In genomic region chr17:38982858-38983746, GRCh38 we compare ENCODE assay signal across 8 cellular contexts. TPM values are rescaled to one million over a fixed set of nuclear protein-coding genes. Genes with fewer than 3 reads are reported as not detected.
DNase-seq lines count a peak whose midpoint lies in the region; ATAC-seq and TF ChIP-seq lines count a peak whose summit lies in the region.

No MANE protein-coding gene starts in this region.

- H3K79me2 ChIP-seq in OCI-LY3 (ENCODE audit: low read length), result no peaks in the 10 kb centered on the region

- ATAC-seq in heart right ventricle, result peak in 7 of 8 donors; percentile 52 to 79 (median 74)

- 64 to 65% methylated on average over 11 of the region's 11 CpGs for WGBS in heart right ventricle, 2 donors

- H3K27me3 ChIP-seq in OCI-LY3 (ENCODE audit: low read depth, low read length), result peaks cover 26% of the 10 kb centered on the region
- H3K27me3 ChIP-seq in adipocyte (replicated peaks; ENCODE audit: control insufficient read depth, insufficient read depth, low read length), result no peaks in the 10 kb centered on the region
- no peaks in the 10 kb centered on the region for H3K27me3 ChIP-seq in heart right ventricle

- DNase-seq in ELR (ENCODE audit: low read depth) (peak; percentile 78), LHCN-M2 (ENCODE audit: low read depth) (peak; percentile 65), adipocyte (ENCODE audit: low read depth) (peak; percentile 87), heart right ventricle (peak in 1 of 2 donors; percentile 70), retinal pigment epithelial cell (ENCODE audit: low read depth) (peak; percentile 24), ecto neural progenitor cell (ENCODE audit: low spot score) (no peak), cortex of kidney (lab: John Stamatoyannopoulos, UW) (no peak)

- no peaks in the 10 kb centered on the region for H3K36me3 ChIP-seq in OCI-LY3 (replicated peaks; ENCODE audit: low read depth, low read length)
- no peaks in the 10 kb centered on the region for H3K36me3 ChIP-seq in adipocyte (ENCODE audit: control insufficient read depth, insufficient read depth, low read length, severe bottlenecking)
- H3K36me3 ChIP-seq in heart right ventricle, result no peaks in the 10 kb centered on the region

- no peaks in the 10 kb centered on the region for H4K20me1 ChIP-seq in OCI-LY3 (ENCODE audit: insufficient read depth, low read length)

- TF ChIP-seq CTCF in OCI-LY3 (IDR thresholded peaks at IDR 0.05; ENCODE audit: low read depth, low read length) (peak; percentile 94), heart right ventricle (IDR thresholded peaks at IDR 0.05) (peak; percentile 66 to 92 (median 84)), retinal pigment epithelial cell (conservative IDR thresholded peaks at IDR 0.05; ENCODE audit: low read depth, low read length) (peak; percentile 86)

- H3K9me3 ChIP-seq in OCI-LY3 (ENCODE audit: insufficient read depth, low read length), result no peaks in the 10 kb centered on the region
- no peaks in the 10 kb centered on the region for H3K9me3 ChIP-seq in adipocyte (ENCODE audit: control insufficient read depth, low read length)
- no peaks in the 10 kb centered on the region for H3K9me3 ChIP-seq in heart right ventricle

- no peak overlapping the region for H3K27ac ChIP-seq in OCI-LY3 (ENCODE audit: low read length)
- peak overlapping the region in 5 of 10 donors; percentile 8 to 71 (median 55) for H3K27ac ChIP-seq in heart right ventricle

- H2AFZ ChIP-seq in OCI-LY3 (ENCODE audit: low read depth, low read length), result no peak overlapping the region

- H3K4me3 ChIP-seq in OCI-LY3 (ENCODE audit: low read length) (no peak overlapping the region), adipocyte (ENCODE audit: low read length) (no peak overlapping the region), heart right ventricle (no peak overlapping the region), retinal pigment epithelial cell (ENCODE audit: low read length) (no peak overlapping the region)

- no peaks in the 10 kb centered on the region; the same call in 1 of the 2 replicates for H3K4me1 ChIP-seq in OCI-LY3 (ENCODE audit: low read length)
- H3K4me1 ChIP-seq in adipocyte (ENCODE audit: control insufficient read depth, insufficient read depth, low read length), result peaks cover 19% of the 10 kb centered on the region
- H3K4me1 ChIP-seq in heart right ventricle, result peaks cover 0 to 9% (median 3%) of the 10 kb centered on the region in 9 donors

- peak overlapping the region; percentile 35; the same call in 1 of the 2 replicates for H3K4me2 ChIP-seq in OCI-LY3 (ENCODE audit: low read length)

- intact Hi-C loops in heart right ventricle (cut with DNase I), result loop anchor here (1.0 to 10.0 kb wide), 10 partner anchors 74 to 262 kb away; partner anchors contain the start of gene PLXDC1 (in 2 of the 10)

- H3K9ac ChIP-seq in OCI-LY3 (ENCODE audit: low read length) (no peak overlapping the region), adipocyte (ENCODE audit: low read length) (no peak overlapping the region)

RNA-seq across cellular contexts. Expression of gene FBXO47, which starts 15.9 kb away (rescaled TPM):
- total RNA-seq in LHCN-M2 (2014; rRNA removed) (not detected in 2 replicates), heart right ventricle (not detected)
- polyA plus RNA-seq in LHCN-M2 (2012), result not detected
- polyA plus RNA-seq in heart right ventricle, result not detected

Comparison
In these comparisons a context has a peak if more than half of its experiments do, and no peak if none do; other contexts are left out.
1. DNase-seq: peak in ELR (single experiment), LHCN-M2 (single experiment), adipocyte (single experiment) and retinal pigment epithelial cell (single experiment); none in ecto neural progenitor cell (single experiment) and cortex of kidney (single experiment).
2. Peak in every context shown above with its lines, with median percentiles within 50 percentile points of each other: CTCF ChIP-seq.